ENCODE assay signal across 2 cellular contexts in genomic region chr3:52037291-52037690, GRCh38.
TF ChIP-seq lines count a peak whose summit lies in the region.

No MANE protein-coding gene starts in this region.

TF ChIP-seq in WTC11, 78 proteins besides CTCF, POLR2A, EP300 and RAD21:
- TF ChIP-seq NR1H2 (CRISPR knock-in tag; IDR thresholded peaks at IDR 0.05) (no peak), MLX (CRISPR knock-in tag; IDR thresholded peaks at IDR 0.05) (no peak), ZNF671 (CRISPR knock-in tag; IDR thresholded peaks at IDR 0.05) (no peak), GABPB1 (CRISPR knock-in tag; IDR thresholded peaks at IDR 0.05) (0 out of 2 replicates have a peak, but pooled peaks have one; percentile 43), FOXJ3 (CRISPR knock-in tag; IDR thresholded peaks at IDR 0.05; ENCODE audit: borderline replicate concordance) (no peak)
TF ChIP-seq in WTC11: peak in this region for 1.

TF ChIP-seq in H1, 55 proteins besides CTCF, POLR2A, EP300 and RAD21:
- TF ChIP-seq ZNF274 (IDR thresholded peaks at IDR 0.05; ENCODE audit: borderline replicate concordance, extremely low read depth, low read length) (no peak), PHF8 (conservative IDR thresholded peaks at IDR 0.05; ENCODE audit: low read depth, low read length) (no peak), EGR1 (IDR thresholded peaks at IDR 0.05; ENCODE audit: borderline replicate concordance, low read depth, low read length) (no peak), MAFK (IDR thresholded peaks at IDR 0.05; ENCODE audit: low read depth, low read length) (no peak), TAF7 (optimal IDR thresholded peaks at IDR 0.05; ENCODE audit: borderline replicate concordance, low read depth, low read length) (no peak), SP2 (IDR thresholded peaks at IDR 0.05; ENCODE audit: low read length) (no peak), KDM5A (IDR thresholded peaks at IDR 0.05; ENCODE audit: low read length) (no peak), SAP30 (IDR thresholded peaks at IDR 0.05; ENCODE audit: insufficient read depth, insufficient replicate concordance, low read length) (no peak), GABPA (IDR thresholded peaks at IDR 0.05; ENCODE audit: borderline replicate concordance, insufficient read depth, low read length) (no peak), CEBPB (IDR thresholded peaks at IDR 0.05; ENCODE audit: low read depth, low read length) (no peak), CBX5 (IDR thresholded peaks at IDR 0.05; ENCODE audit: low read depth, low read length) (no peak), CHD7 (IDR thresholded peaks at IDR 0.05; ENCODE audit: insufficient replicate concordance, low read length) (no peak), MAX (IDR thresholded peaks at IDR 0.05) (no peak), SUZ12 (IDR thresholded peaks at IDR 0.05; ENCODE audit: low read length) (no peak), YY1 (IDR thresholded peaks at IDR 0.05; ENCODE audit: low read depth, low read length) (no peak), HDAC6 (IDR thresholded peaks at IDR 0.05; ENCODE audit: low read depth, low read length) (no peak), CBX8 (IDR thresholded peaks at IDR 0.05; ENCODE audit: borderline replicate concordance, low read depth, low read length) (no peak), JUND (IDR thresholded peaks at IDR 0.05; ENCODE audit: low read length) (no peak)
